Comparison of ENCODE assay signal across 8 cellular contexts in genomic region chr5:111072949-111073682, GRCh38. TPM values are rescaled to one million over a fixed set of nuclear protein-coding genes. Genes with fewer than 3 reads are reported as not detected.
A peak's percentile ranks its signal among the peaks of the same experiment; 100 is the strongest.
DNase-seq lines count a peak whose midpoint lies in the region; ATAC-seq, FAIRE-seq and TF ChIP-seq lines count a peak whose summit lies in the region.

No MANE protein-coding gene starts in this region.

- H2BK5ac ChIP-seq in H1 (ENCODE audit: low read depth, low read length), result no peak overlapping the region

- no peaks in the 10 kb centered on the region for H3K79me1 ChIP-seq in H1 (ENCODE audit: low read depth, low read length)

- FAIRE-seq in H1 (lab: Jason Lieb, UNC), result no peak

- DNase-seq in GM12865 (ENCODE audit: low read depth) (peak; percentile 57), NCI-H2107 treated with DMSO at 0.1 percent for 48 hours (lab: John Stamatoyannopoulos, UW; ENCODE audit: unreplicated experiment) (peak; percentile 40), H1 (ENCODE audit: low read depth in 1 of 2, low spot score in 2 of 2) (peak in 1 of 2 experiments; percentile 84), SKM-1 (lab: John Stamatoyannopoulos, UW; ENCODE audit: unreplicated experiment) (no peak)
- peak; percentile 54 to 57 for DNase-seq in activated CD4-positive, alpha-beta T cell treated with anti-CD3 and anti-CD28 coated beads, Interleukin-2, amount 50 U/mL, for 4 hours
- DNase-seq in stimulated activated CD8-positive, alpha-beta memory T cell treated with anti-CD3 and anti-CD28 coated beads, Interleukin-7, amount 100 ng/mL, for 24 hours (ENCODE audit: low read depth), result peak; percentile 40

- no peak overlapping the region for H2BK15ac ChIP-seq in H1 (ENCODE audit: low read length)

- no peak; a peak in 1 of 3 replicates for TF ChIP-seq POLR2A in H1 (IDR thresholded peaks at IDR 0.05; ENCODE audit: control extremely low read depth in 1 of 2, low read depth in 2 of 2, low read length in 2 of 2)

- no peak overlapping the region for H2BK120ac ChIP-seq in H1 (replicated peaks; ENCODE audit: low read depth, low read length)

- H3K14ac ChIP-seq in H1 (ENCODE audit: insufficient read length), result no peak overlapping the region

- no peak overlapping the region for H3K18ac ChIP-seq in H1 (ENCODE audit: extremely low read depth, low read length)

- H4K20me1 ChIP-seq in H1 (replicated peaks in 1 of 2; ENCODE audit: control insufficient read depth in 1 of 2, insufficient read depth in 2 of 2, low read length in 2 of 2), result no peaks in the 10 kb centered on the region

- TF ChIP-seq EP300 in H1 (IDR thresholded peaks at IDR 0.05; ENCODE audit: borderline replicate concordance in 1 of 2, low read depth in 2 of 2, low read length in 2 of 2), result no peak

- no peaks in the 10 kb centered on the region; a peak in 3 of 7 replicates for H3K4me1 ChIP-seq in H1 (replicated peaks in 1 of 4; ENCODE audit: control insufficient read depth in 3 of 4, insufficient read depth in 4 of 4, low read length in 3 of 4)
- H3K4me1 ChIP-seq in mononuclear cell (ENCODE audit: insufficient read depth, low read length), result peaks cover 25% of the 10 kb centered on the region

- peak; percentile 66 for ATAC-seq in HG02610 (IDR thresholded peaks at IDR 0.05; ENCODE audit: unreplicated experiment)

- H2AFZ ChIP-seq in H1 (ENCODE audit: low read length), result peak overlapping the region; percentile 45

- no peak overlapping the region for H4K91ac ChIP-seq in H1 (replicated peaks; ENCODE audit: insufficient read length, low read length)

- peak overlapping the region; percentile 77 to 81 for H3K4me2 ChIP-seq in H1 (ENCODE audit: insufficient read depth in 1 of 2, low read depth in 2 of 2, low read length in 2 of 2)

- no peak overlapping the region for H4K5ac ChIP-seq in H1 (ENCODE audit: insufficient read length, low read depth, low read length)

- H3K23me2 ChIP-seq in H1 (ENCODE audit: low read depth, low read length), result peaks cover 12% of the 10 kb centered on the region

- H3K4me3 ChIP-seq in GM12865 (ENCODE audit: low read depth, low read length) (peak overlapping the region; percentile 70), H1 (ENCODE audit: extremely low read depth in 1 of 4, insufficient read depth in 2 of 4, low read depth in 3 of 4, low read length in 4 of 4) (peak overlapping the region; percentile 62 to 84 (median 66)), mononuclear cell (ENCODE audit: low read length) (peak overlapping the region; percentile 25)

- H3K27ac ChIP-seq in H1 (ENCODE audit: low read depth, low read length), result no peak overlapping the region

- 3% methylated on average over 42 of the region's 44 CpGs; no CpG with 5 or more reads in 1 of the 2 experiments for WGBS in H1 (ENCODE audit: extremely low coverage in 1 of 2, insufficient coverage in 1 of 2, insufficient read length in 1 of 2, insufficient replicate concordance in 2 of 2, low coverage in 1 of 2, low lambda C conversion rate in 2 of 2, missing lambda C conversion rate in 1 of 2), 2 experiments

- H3K9me3 ChIP-seq in H1 (ENCODE audit: insufficient read depth in 2 of 2, low read depth in 1 of 2, low read length in 1 of 2) (no peaks in the 10 kb centered on the region), mononuclear cell (ENCODE audit: low read depth, low read length) (no peaks in the 10 kb centered on the region)

- no peak overlapping the region for H3K4ac ChIP-seq in H1 (replicated peaks; ENCODE audit: insufficient read length, low read depth, low read length)

- H3K27me3 ChIP-seq in H1 (replicated peaks in 1 of 4; ENCODE audit: control insufficient read depth in 3 of 4, extremely low read depth in 1 of 4, insufficient read depth in 3 of 4, low read length in 3 of 4) (peaks cover 31 to 55% (median 45%) of the 10 kb centered on the region in 4 experiments), mononuclear cell (ENCODE audit: insufficient read depth, low read length) (peaks cover 72% of the 10 kb centered on the region)

- CTCF ChIA-PET in H1 (lab: Charles Lee; ENCODE audit: partially characterized antibody), result interaction anchor here (0.7 kb wide), 1 partner anchor 11 kb away, joined by 4 read pairs; no protein-coding TSS in a partner anchor

- H3K9ac ChIP-seq in H1 (replicated peaks in 1 of 4; ENCODE audit: extremely low read depth in 1 of 4, low read depth in 3 of 4, low read length in 3 of 4), result peak overlapping the region in 1 of 4 experiments; percentile 14; a peak in 3 of 7 replicates

- no peak for TF ChIP-seq RAD21 in H1 (IDR thresholded peaks at IDR 0.05 in 1 of 2, conservative IDR thresholded peaks at IDR 0.05 in 1 of 2; ENCODE audit: low read depth in 2 of 2, low read length in 2 of 2)

- no peak overlapping the region for H3K56ac ChIP-seq in H1 (replicated peaks; ENCODE audit: insufficient read length, low read depth, low read length)

- H4K8ac ChIP-seq in H1 (ENCODE audit: extremely low read depth, insufficient read depth, low read length), result no peak overlapping the region; the same call in 1 of the 2 replicates

- H3K36me3 ChIP-seq in H1 (ENCODE audit: control insufficient read depth in 2 of 4, insufficient read depth in 4 of 4, low read length in 3 of 4), result no peaks in the 10 kb centered on the region

- no peak overlapping the region for H2BK20ac ChIP-seq in H1 (ENCODE audit: low read length)

- no peak overlapping the region for H2AK5ac ChIP-seq in H1 (ENCODE audit: low read depth, low read length)

- TF ChIP-seq CTCF in GM12865 (IDR thresholded peaks at IDR 0.05; ENCODE audit: insufficient read depth, low read depth, low read length, missing control alignments) (no peak), H1 (IDR thresholded peaks at IDR 0.05; ENCODE audit: control extremely low read depth in 1 of 3, insufficient read depth in 1 of 3, low read depth in 1 of 3, low read length in 3 of 3) (no peak)

- no peaks in the 10 kb centered on the region for H3K79me2 ChIP-seq in H1 (ENCODE audit: control insufficient read depth in 1 of 2, insufficient read depth in 2 of 2, low read length in 2 of 2)

- no peak overlapping the region for H2BK12ac ChIP-seq in H1 (ENCODE audit: low read depth, low read length)

- H3K23ac ChIP-seq in H1 (ENCODE audit: insufficient read length), result no peak overlapping the region

- POLR2A ChIA-PET in H1 (lab: Charles Lee; ENCODE audit: partially characterized antibody), result no interaction called here

TF ChIP-seq in H1, 55 proteins besides CTCF, POLR2A, EP300 and RAD21 (continues in another document):
- TF ChIP-seq YY1 (IDR thresholded peaks at IDR 0.05; ENCODE audit: low read depth, low read length) (peak; percentile 46; the same call in 1 of the 2 replicates), ZNF274 (IDR thresholded peaks at IDR 0.05; ENCODE audit: borderline replicate concordance, extremely low read depth, low read length) (no peak), MAX (IDR thresholded peaks at IDR 0.05) (peak; percentile 16; the same call in 1 of the 2 replicates), SIRT6 (IDR thresholded peaks at IDR 0.05; ENCODE audit: low read length) (no peak), SIN3A (conservative IDR thresholded peaks at IDR 0.05 in 1 of 2, IDR thresholded peaks at IDR 0.05 in 1 of 2; ENCODE audit: low read depth in 1 of 2, low read length in 2 of 2) (0 out of 4 replicates have a peak, but pooled peaks of 1 of the 2 experiments have one; percentile 48), EZH2 (IDR thresholded peaks at IDR 0.05; ENCODE audit: low read depth, low read length, severe bottlenecking) (peak; percentile 38), SP4 (IDR thresholded peaks at IDR 0.05; ENCODE audit: low read length) (no peak), TAF1 (IDR thresholded peaks at IDR 0.05; ENCODE audit: low read depth, low read length) (peak; percentile 16; the same call in 1 of the 2 replicates), BACH1 (IDR thresholded peaks at IDR 0.05; ENCODE audit: low read length) (no peak), CTBP2 (IDR thresholded peaks at IDR 0.05; ENCODE audit: borderline replicate concordance, insufficient read depth, insufficient read length, low read length) (no peak), ATF2 (IDR thresholded peaks at IDR 0.05; ENCODE audit: low read length) (no peak), RBBP5 (IDR thresholded peaks at IDR 0.05; ENCODE audit: borderline replicate concordance, low read depth, low read length) (peak; percentile 59; the same call in 1 of the 2 replicates)

RNA-seq across cellular contexts. Expression of gene TSLP, which starts 1.6 kb away (rescaled TPM):
- 1.3 and 1.9 TPM in 2 replicates for total RNA-seq in H1 (2021; fragmentation: NEBNext Ultra II Directional; extraction: Animal tissue kit (Norgen Biotek cat#: 25700))
- polyA plus RNA-seq in H1 (2011; rRNA removed), result 0.31 and 0.39 TPM in 2 replicates
- 0.53 TPM for polyA plus RNA-seq in H1 (2011; cell fraction: cytosol; rRNA removed)
- 0.26 TPM for polyA plus RNA-seq in H1 (2011; cell fraction: nucleus; rRNA removed)
- polyA plus RNA-seq in H1 (2012, experiment 1 of 2), result 0.61 to 1.00 TPM (median 0.87 TPM) in 4 replicates
- 0.56 TPM for polyA plus RNA-seq in H1 (2012, experiment 2 of 2)
- polyA plus RNA-seq in H1 (2013, experiment 1 of 2), result 1.7 TPM
- 1.9 TPM for polyA plus RNA-seq in H1 (2013, experiment 2 of 2)
- polyA minus RNA-seq in H1 (2011; rRNA and poly(A)+ RNA removed), result 0.54 and 0.59 TPM in 2 replicates
- polyA minus RNA-seq in H1 (2011; cell fraction: cytosol; rRNA and poly(A)+ RNA removed), result 0.73 TPM
- 1.3 TPM for polyA minus RNA-seq in H1 (2011; cell fraction: nucleus; rRNA and poly(A)+ RNA removed)
- total RNA-seq in mononuclear cell, result 0.21 TPM

RNA-seq across cellular contexts. Expression of gene WDR36, which starts 19.0 kb away (rescaled TPM):
- 41.8 and 43.7 TPM in 2 replicates for total RNA-seq in H1 (2021; fragmentation: NEBNext Ultra II Directional; extraction: Animal tissue kit (Norgen Biotek cat#: 25700))
- 6.9 and 9.3 TPM in 2 replicates for polyA plus RNA-seq in H1 (2011; rRNA removed)
- polyA plus RNA-seq in H1 (2011; cell fraction: cytosol; rRNA removed), result 10.6 TPM
- polyA plus RNA-seq in H1 (2011; cell fraction: nucleus; rRNA removed), result 12.9 TPM
- polyA plus RNA-seq in H1 (2012, experiment 1 of 2), result 9.9 to 24.1 TPM (median 13.2 TPM) in 4 replicates
- polyA plus RNA-seq in H1 (2012, experiment 2 of 2), result 1.1 TPM
- polyA plus RNA-seq in H1 (2013, experiment 1 of 2), result 19.2 TPM
- polyA plus RNA-seq in H1 (2013, experiment 2 of 2), result 18.7 TPM
- polyA minus RNA-seq in H1 (2011; rRNA and poly(A)+ RNA removed), result 47.0 and 59.6 TPM in 2 replicates
- 28.5 TPM for polyA minus RNA-seq in H1 (2011; cell fraction: cytosol; rRNA and poly(A)+ RNA removed)
- 107 TPM for polyA minus RNA-seq in H1 (2011; cell fraction: nucleus; rRNA and poly(A)+ RNA removed)
- total RNA-seq in mononuclear cell, result 33.1 TPM
